In genomic region chr6:26493258-26493657, GRCh38 we compare ENCODE assay signal across 9 cellular contexts. TPM values are rescaled to one million over a fixed set of nuclear protein-coding genes. Genes with fewer than 3 reads are reported as not detected.
A peak's percentile ranks its signal among the peaks of the same experiment; 100 is the strongest.
DNase-seq lines count a peak whose midpoint lies in the region; ATAC-seq and TF ChIP-seq lines count a peak whose summit lies in the region.
"Had no signal": no experiment of that assay in that cellular context is flagged by ENCODE, and none has a peak within 500 bp of the region (broad histone marks: within the 10 kb centered on the region; RNA-seq: fewer than 3 reads in every experiment).

No MANE protein-coding gene starts in this region.

- intact Hi-C loops in left ventricle myocardium inferior (cut with micrococcal nuclease) = no loop called here
- intact Hi-C loops in Right ventricle myocardium superior (cut with DNase I) = no loop called here

- H3K4me2 ChIP-seq in OCI-LY1 (ENCODE audit: low read length) = no peak overlapping the region

- no peaks in the 10 kb centered on the region for H4K20me1 ChIP-seq in OCI-LY1 (ENCODE audit: insufficient read depth, low read length)

- H3K36me3 ChIP-seq in left ventricle myocardium inferior (no peaks in the 10 kb centered on the region), OCI-LY1 (ENCODE audit: insufficient read depth, low read length) (no peaks in the 10 kb centered on the region)

- no peak overlapping the region for H3K27ac ChIP-seq in left ventricle myocardium inferior (replicated peaks)
- H3K27ac ChIP-seq in OCI-LY1 (ENCODE audit: low read depth, low read length, poor library complexity, severe bottlenecking) = no peak overlapping the region

- no peaks in the 10 kb centered on the region for H3K27me3 ChIP-seq in left ventricle myocardium inferior (ENCODE audit: low read depth)
- no peaks in the 10 kb centered on the region for H3K27me3 ChIP-seq in OCI-LY1 (ENCODE audit: insufficient read depth, low read length)

- ATAC-seq in Right ventricle myocardium superior (ENCODE audit: poor library complexity) = no peak
- ATAC-seq in GM21717 (IDR thresholded peaks at IDR 0.05; ENCODE audit: unreplicated experiment) = no peak
- no peak for ATAC-seq in HG02840 (IDR thresholded peaks at IDR 0.05; ENCODE audit: low FRiP score, unreplicated experiment)

- H3K9me3 ChIP-seq in left ventricle myocardium inferior (replicated peaks) (no peaks in the 10 kb centered on the region), OCI-LY1 (ENCODE audit: low read length) (no peaks in the 10 kb centered on the region)

- H2AFZ ChIP-seq in OCI-LY1 (ENCODE audit: low read length) = no peak overlapping the region

- no peaks in the 10 kb centered on the region for H3K79me2 ChIP-seq in OCI-LY1 (ENCODE audit: insufficient read depth, low read length)

- H3K4me1 ChIP-seq in left ventricle myocardium inferior = no peaks in the 10 kb centered on the region
- H3K4me1 ChIP-seq in OCI-LY1 (ENCODE audit: insufficient read depth, low read length, severe bottlenecking) = peaks cover 10% of the 10 kb centered on the region

- TF ChIP-seq CTCF in left ventricle myocardium inferior (IDR thresholded peaks at IDR 0.05; ENCODE audit: borderline replicate concordance) = peak; percentile 19
- peak; percentile 45 for TF ChIP-seq CTCF in OCI-LY1 (IDR thresholded peaks at IDR 0.05; ENCODE audit: low read length)
- peak; percentile 2 for TF ChIP-seq CTCF in epithelial cell of esophagus (IDR thresholded peaks at IDR 0.05; ENCODE audit: insufficient read depth, low read depth, low read length, missing control alignments)

- no peaks in the 10 kb centered on the region for H3F3A ChIP-seq in OCI-LY1 (ENCODE audit: insufficient read depth, low read length)

- H3K4me3 ChIP-seq in left ventricle myocardium inferior (no peak overlapping the region), OCI-LY1 (ENCODE audit: low read depth, low read length, poor library complexity, severe bottlenecking) (no peak overlapping the region), epithelial cell of esophagus (ENCODE audit: low read length) (no peak overlapping the region)

- no peak for DNase-seq in left ventricle myocardium inferior
- no peak for DNase-seq in Right ventricle myocardium superior
- DNase-seq in epithelial cell of esophagus (ENCODE audit: low read depth) = no peak
- DNase-seq in EL = no peak
- no peak for DNase-seq in NCI-H82 treated with DMSO at 0.1 percent for 48 hours (lab: John Stamatoyannopoulos, UW; ENCODE audit: unreplicated experiment)
- DNase-seq: effector CD4-positive, alpha-beta T cell had no signal

- no peaks in the 10 kb centered on the region for H3K9me2 ChIP-seq in OCI-LY1 (ENCODE audit: low read depth, low read length)

- H3K9ac ChIP-seq in OCI-LY1 (ENCODE audit: low read length) = no peak overlapping the region

RNA-seq across cellular contexts. Expression of gene BTN1A1, which starts 6.8 kb away (rescaled TPM):
- total RNA-seq in left ventricle myocardium inferior (not detected), Right ventricle myocardium superior (not detected)

RNA-seq across cellular contexts. Expression of gene BTN2A1, which starts 35.5 kb away (rescaled TPM):
- total RNA-seq in left ventricle myocardium inferior (16.0 TPM), Right ventricle myocardium superior (12.5 TPM)

RNA-seq across cellular contexts. Expression of gene HMGN4, which starts 44.9 kb away (rescaled TPM):
- 29.7 TPM for total RNA-seq in left ventricle myocardium inferior
- 25.1 TPM for total RNA-seq in Right ventricle myocardium superior

RNA-seq across cellular contexts. Expression of gene BTN3A3, which starts 53.0 kb away (rescaled TPM):
- total RNA-seq in left ventricle myocardium inferior (8.3 TPM), Right ventricle myocardium superior (9.1 TPM)
